ENCODE assay signal across 27 cellular contexts in the genomic region with DNA sequence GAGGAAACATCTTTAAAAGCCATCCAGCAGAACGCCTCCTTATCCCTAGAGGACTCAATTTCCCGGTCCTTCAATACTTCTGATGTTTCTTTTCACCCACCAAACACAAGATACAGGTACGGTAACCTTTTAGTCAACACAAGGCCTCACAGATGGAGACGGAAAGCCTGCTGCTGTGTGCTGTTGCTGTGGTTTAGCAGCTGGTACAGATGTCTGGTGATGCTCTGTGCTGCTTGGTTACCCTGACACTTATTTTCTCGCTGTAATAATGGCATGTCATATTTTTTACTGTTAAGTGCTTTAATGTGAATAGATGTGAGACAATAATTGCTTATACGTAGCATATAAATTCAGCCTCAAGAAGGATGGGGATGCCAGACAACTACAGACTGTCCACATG.
"Had no signal": no experiment of that assay in that cellular context is flagged by ENCODE, and none has a peak within 500 bp of the region (broad histone marks: within the 10 kb centered on the region; RNA-seq: fewer than 3 reads in every experiment).

No MANE protein-coding gene starts in this region.

- H3K36me3 Mint-ChIP-seq: activated CD4-positive, alpha-beta memory T cell treated with anti-CD3 and anti-CD28 coated beads for 36 hours; naive thymus-derived CD8-positive, alpha-beta T cell had no signal

- DNase-seq: activated CD4-positive, alpha-beta memory T cell treated with anti-CD3 and anti-CD28 coated beads for 36 hours; activated CD4-positive, alpha-beta T cell treated with anti-CD3 and anti-CD28 coated beads, Interleukin-2, amount 10 ng/mL, durations not matched to agents 24 days and 14 days; activated CD4-positive, CD25-positive, alpha-beta regulatory T cell treated with anti-CD3 and anti-CD28 coated beads, Interleukin-2, amount 50 U/mL, for 72 hours; activated CD8-positive, alpha-beta memory T cell treated with anti-CD3 and anti-CD28 coated beads, Interleukin-2, amount 50 U/mL, for 4 hours; activated effector memory CD4-positive, alpha-beta T cell treated with anti-CD3 and anti-CD28 coated beads, Interleukin-2, amount 50 U/mL, for 16 hours; activated naive CD4-positive, alpha-beta T cell treated with anti-CD3 and anti-CD28 coated beads for 36 hours; activated T-cell treated with anti-CD3 and anti-CD28 coated beads, Interleukin-2, amount 50 U/mL, for 1 hour; amniotic stem cell; caudate nucleus; cortex of kidney; foreskin fibroblast; heart right ventricle; left lung; lower lobe of right lung; mesenchymal stem cell; naive thymus-derived CD8-positive, alpha-beta T cell; posterior cingulate gyrus; stimulated activated CD4-positive, alpha-beta T cell treated with anti-CD3 and anti-CD28 coated beads, Interleukin-12 subunit alpha, Interleukin-12 subunit beta, amount 100 ng/mL, for 4 hours; stimulated activated CD4-positive, alpha-beta T cell treated with anti-CD3 and anti-CD28 coated beads, Interleukin-4, amount 100 ng/mL, for 1 hour; stimulated activated naive CD8-positive, alpha-beta T cell treated with anti-CD3 and anti-CD28 coated beads, Interleukin-15, Interleukin-2, amounts not matched to agents 100 U/mL and 50 U/mL, for 24 hours; T-helper 9 cell; testis; transverse colon had no signal

- H3K4me3 Mint-ChIP-seq: activated CD4-positive, alpha-beta memory T cell treated with anti-CD3 and anti-CD28 coated beads for 36 hours; activated naive CD4-positive, alpha-beta T cell treated with anti-CD3 and anti-CD28 coated beads for 36 hours; activated T-helper 1 cell treated with anti-CD3 and anti-CD28 coated beads, Interleukin-12 subunit alpha, Interleukin-12 subunit beta, Interleukin-2, Interleukin-4 antibody, amounts not matched to agents 30 ng/mL and 10 ng/mL and 1 ng/mL, durations not matched to agents 14 hours and 24 hours and 36 hours; T-helper 1 cell treated with Interleukin-12 subunit alpha and Interleukin-12 subunit beta and Interleukin-4 antibody, amounts not matched to agents 30 μg/mL and 1 μg/mL, for 36 hours had no signal

- H3K4me3 ChIP-seq: heart right ventricle, left lung, lower lobe of right lung, skin epidermis, testis, transverse colon had no signal

- ATAC-seq: heart right ventricle; left lung; lower lobe of right lung; naive thymus-derived CD8-positive, alpha-beta T cell; sciatic nerve; stimulated activated naive CD8-positive, alpha-beta T cell treated with anti-CD3 and anti-CD28 coated beads, Interleukin-15, Interleukin-2, amounts not matched to agents 100 U/mL and 50 U/mL, for 24 hours had no signal

- H3K9me3 Mint-ChIP-seq: activated CD4-positive, alpha-beta memory T cell treated with anti-CD3 and anti-CD28 coated beads for 36 hours; activated CD4-positive, alpha-beta T cell treated with anti-CD3 and anti-CD28 coated beads, Interleukin-2, amount 10 ng/mL, durations not matched to agents 24 days and 14 days; activated naive CD4-positive, alpha-beta T cell treated with anti-CD3 and anti-CD28 coated beads for 36 hours; activated T-helper 1 cell treated with anti-CD3 and anti-CD28 coated beads, Interleukin-12 subunit alpha, Interleukin-12 subunit beta, Interleukin-2, Interleukin-4 antibody, amounts not matched to agents 30 ng/mL and 10 ng/mL and 1 ng/mL, durations not matched to agents 14 hours and 24 hours and 36 hours; naive thymus-derived CD8-positive, alpha-beta T cell; T-helper 1 cell treated with Interleukin-12 subunit alpha and Interleukin-12 subunit beta and Interleukin-4 antibody, amounts not matched to agents 30 μg/mL and 1 μg/mL, for 36 hours had no signal

- H3K27ac Mint-ChIP-seq: activated CD4-positive, alpha-beta memory T cell treated with anti-CD3 and anti-CD28 coated beads for 36 hours; activated CD4-positive, alpha-beta T cell treated with anti-CD3 and anti-CD28 coated beads, Interleukin-2, amount 10 ng/mL, durations not matched to agents 24 days and 14 days; activated naive CD4-positive, alpha-beta T cell treated with anti-CD3 and anti-CD28 coated beads for 36 hours; T-helper 1 cell treated with Interleukin-12 subunit alpha and Interleukin-12 subunit beta and Interleukin-4 antibody, amounts not matched to agents 30 μg/mL and 1 μg/mL, for 36 hours had no signal

- H3K27me3 Mint-ChIP-seq: activated CD4-positive, alpha-beta memory T cell treated with anti-CD3 and anti-CD28 coated beads for 36 hours; activated CD4-positive, alpha-beta T cell treated with anti-CD3 and anti-CD28 coated beads, Interleukin-2, amount 10 ng/mL, durations not matched to agents 24 days and 14 days; naive thymus-derived CD8-positive, alpha-beta T cell had no signal
